18 cellular contexts compared by ENCODE assay signal in genomic region chr3:194251891-194252560, GRCh38.
DNase-seq lines count a peak whose midpoint lies in the region; ATAC-seq and TF ChIP-seq lines count a peak whose summit lies in the region.
"Had no signal": no experiment of that assay in that cellular context is flagged by ENCODE, and none has a peak within 500 bp of the region (broad histone marks: within the 10 kb centered on the region; RNA-seq: fewer than 3 reads in every experiment).

No MANE protein-coding gene starts in this region.

- no peaks in the 10 kb centered on the region for H3K36me3 Mint-ChIP-seq in activated CD8-positive, alpha-beta memory T cell treated with anti-CD3 and anti-CD28 coated beads, Interleukin-2, amount 10 ng/mL, durations not matched to agents 7 days and 5 days
- H3K36me3 Mint-ChIP-seq in endothelial cell (ENCODE audit: low read depth, unreplicated experiment) (no peaks in the 10 kb centered on the region), HFFc6 (ENCODE audit: low read depth) (no peaks in the 10 kb centered on the region)

- no peaks in the 10 kb centered on the region for H3K36me3 ChIP-seq in thyroid gland
- no peaks in the 10 kb centered on the region for H3K36me3 ChIP-seq in heart left ventricle
- H3K36me3 ChIP-seq: Peyer's patch, SJSA1 had no signal

- ATAC-seq in activated CD8-positive, alpha-beta memory T cell treated with anti-CD3 and anti-CD28 coated beads, Interleukin-2, amount 10 ng/mL, durations not matched to agents 7 days and 5 days: no peak
- no peak for ATAC-seq in heart left ventricle
- ATAC-seq: GM23338, HCT116 had no signal

- WGBS in thyroid gland, 2 donors: 47 to 63% methylated on average over 13 to 16 of the region's 18 CpGs
- 94 to 97% (median 96%) methylated on average over 18 of the region's 18 CpGs for WGBS in heart left ventricle, 4 donors

- no peak for TF ChIP-seq POLR2A in thyroid gland (IDR thresholded peaks at IDR 0.05)
- no peak for TF ChIP-seq POLR2A in heart left ventricle (IDR thresholded peaks at IDR 0.05)

- H3K27me3 Mint-ChIP-seq in activated CD8-positive, alpha-beta memory T cell treated with anti-CD3 and anti-CD28 coated beads, Interleukin-2, amount 10 ng/mL, durations not matched to agents 7 days and 5 days: peaks cover 21% of the 10 kb centered on the region
- peaks cover 12% of the 10 kb centered on the region for H3K27me3 Mint-ChIP-seq in endothelial cell (ENCODE audit: unreplicated experiment)
- peaks cover 55% of the 10 kb centered on the region for H3K27me3 Mint-ChIP-seq in HFFc6 (ENCODE audit: insufficient read depth)
- H3K27me3 Mint-ChIP-seq: CD4-positive, alpha-beta T cell had no signal

- intact Hi-C loops in thyroid gland (cut with DNase I) (no loop called here), heart left ventricle (cut with DNase I) (loop anchor here in 3 of 10 donors (5.0 to 10.0 kb wide), 3 partner anchors 85 to 247 kb away; partner anchors contain the start of gene HES1 (in 1 of the 3))

- H3K4me3 ChIP-seq in thyroid gland (replicated peaks in 1 of 3) (no peak overlapping the region), heart left ventricle (no peak overlapping the region)
- H3K4me3 ChIP-seq: GM23338, Peyer's patch, SJSA1 had no signal

- peak; percentile 46 for DNase-seq in activated CD8-positive, alpha-beta memory T cell treated with anti-CD3 and anti-CD28 coated beads, Interleukin-2, amount 50 U/mL, for 48 hours
- DNase-seq in activated CD8-positive, alpha-beta memory T cell treated with anti-CD3 and anti-CD28 coated beads, Interleukin-2, amount 10 ng/mL, durations not matched to agents 7 days and 5 days: no peak
- peak; percentile 43 for DNase-seq in NCI-H187 treated with DMSO at 0.1 percent for 48 hours (lab: John Stamatoyannopoulos, UW)
- DNase-seq in endothelial cell (ENCODE audit: low spot score): no peak
- DNase-seq in thyroid gland: peak; percentile 81 to 83
- DNase-seq in HFFc6: no peak
- DNase-seq in heart left ventricle: no peak
- no peak for DNase-seq in caudate nucleus (lab: John Stamatoyannopoulos, UW)
- DNase-seq: Caco-2; CD4-positive, alpha-beta T cell; DMS153; NCI-H1105; NCI-H69; Peyer's patch had no signal

- no peak overlapping the region for H3K27ac Mint-ChIP-seq in activated CD8-positive, alpha-beta memory T cell treated with anti-CD3 and anti-CD28 coated beads, Interleukin-2, amount 10 ng/mL, durations not matched to agents 7 days and 5 days
- H3K27ac Mint-ChIP-seq in endothelial cell (ENCODE audit: unreplicated experiment) (peak overlapping the region; percentile 57), HFFc6 (no peak overlapping the region)
- H3K27ac Mint-ChIP-seq: B cell; CD4-positive, alpha-beta T cell; GM23338 had no signal

- TF ChIP-seq CTCF in endothelial cell (IDR thresholded peaks at IDR 0.05; ENCODE audit: unreplicated experiment) (no peak), thyroid gland (IDR thresholded peaks at IDR 0.05) (no peak), HFFc6 (IDR thresholded peaks at IDR 0.05) (no peak), heart left ventricle (IDR thresholded peaks at IDR 0.05) (no peak)

- H3K27ac ChIP-seq in thyroid gland: peak overlapping the region in 2 of 3 donors; percentile 29 to 48
- H3K27ac ChIP-seq in heart left ventricle: no peak overlapping the region
- H3K27ac ChIP-seq in caudate nucleus (ENCODE audit: low read depth, low read length): no peak overlapping the region
- H3K27ac ChIP-seq: Peyer's patch, SJSA1 had no signal

- no peak overlapping the region for H3K4me3 Mint-ChIP-seq in activated CD8-positive, alpha-beta memory T cell treated with anti-CD3 and anti-CD28 coated beads, Interleukin-2, amount 10 ng/mL, durations not matched to agents 7 days and 5 days
- H3K4me3 Mint-ChIP-seq in endothelial cell (ENCODE audit: unreplicated experiment): no peak overlapping the region
- no peak overlapping the region for H3K4me3 Mint-ChIP-seq in HFFc6
- H3K4me3 Mint-ChIP-seq: B cell; CD4-positive, alpha-beta T cell; GM23338 had no signal

- H3K9me3 ChIP-seq in thyroid gland: no peaks in the 10 kb centered on the region
- no peaks in the 10 kb centered on the region for H3K9me3 ChIP-seq in heart left ventricle
- H3K9me3 ChIP-seq: Caco-2, Peyer's patch, SJSA1 had no signal

- no peaks in the 10 kb centered on the region for H3K9me3 Mint-ChIP-seq in activated CD8-positive, alpha-beta memory T cell treated with anti-CD3 and anti-CD28 coated beads, Interleukin-2, amount 10 ng/mL, durations not matched to agents 7 days and 5 days (ENCODE audit: low read depth)
- H3K9me3 Mint-ChIP-seq in endothelial cell (ENCODE audit: unreplicated experiment): no peaks in the 10 kb centered on the region
- no peaks in the 10 kb centered on the region for H3K9me3 Mint-ChIP-seq in HFFc6
- H3K9me3 Mint-ChIP-seq: CD4-positive, alpha-beta T cell; GM23338 had no signal

- H3K4me1 ChIP-seq in thyroid gland (peaks cover 9 to 32% of the 10 kb centered on the region in 2 donors), heart left ventricle (peaks cover 3 to 44% (median 32%) of the 10 kb centered on the region in 12 donors)

- peaks cover 18% of the 10 kb centered on the region for H3K4me1 Mint-ChIP-seq in activated CD8-positive, alpha-beta memory T cell treated with anti-CD3 and anti-CD28 coated beads, Interleukin-2, amount 10 ng/mL, durations not matched to agents 7 days and 5 days
- H3K4me1 Mint-ChIP-seq in endothelial cell (ENCODE audit: unreplicated experiment) (peaks cover 41% of the 10 kb centered on the region), HFFc6 (ENCODE audit: low read depth) (no peaks in the 10 kb centered on the region)

- H3K27me3 ChIP-seq in thyroid gland (no peaks in the 10 kb centered on the region), heart left ventricle (no peaks in the 10 kb centered on the region)
- H3K27me3 ChIP-seq: Peyer's patch, SJSA1 had no signal

- CTCF ChIA-PET in activated CD8-positive, alpha-beta memory T cell treated with anti-CD3 and anti-CD28 coated beads, Interleukin-2, amount 10 ng/mL, durations not matched to agents 7 days and 5 days (lab: Charles Lee): interaction anchor here (0.9 kb wide), 1 partner anchor 12 kb away, joined by 3 read pairs; no protein-coding TSS in a partner anchor

Comparison
In these comparisons a context has a peak if more than half of its experiments do, and no peak if none do; other contexts are left out.
1. DNase-seq: peak in activated CD8-positive, alpha-beta memory T cell treated with anti-CD3 and anti-CD28 coated beads, Interleukin-2, amount 50 U/mL, for 48 hours (single experiment), NCI-H187 treated with DMSO at 0.1 percent for 48 hours (single experiment) and thyroid gland (2 of 2); none in activated CD8-positive, alpha-beta memory T cell treated with anti-CD3 and anti-CD28 coated beads, Interleukin-2, amount 10 ng/mL, durations not matched to agents 7 days and 5 days (single experiment), endothelial cell (single experiment), HFFc6 (single experiment), heart left ventricle (0 of 5) and caudate nucleus (0 of 61).
2. H3K27ac ChIP-seq: peak in thyroid gland (2 of 3); none in heart left ventricle (0 of 12) and caudate nucleus (single experiment).